Comparison of ENCODE assay signal across 10 cellular contexts in genomic region chr5:69364414-69364813, GRCh38. TPM values are rescaled to one million over a fixed set of nuclear protein-coding genes. Genes with fewer than 3 reads are reported as not detected.
DNase-seq lines count a peak whose midpoint lies in the region; ATAC-seq and TF ChIP-seq lines count a peak whose summit lies in the region.
"Had no signal": no experiment of that assay in that cellular context is flagged by ENCODE, and none has a peak within 500 bp of the region (broad histone marks: within the 10 kb centered on the region; RNA-seq: fewer than 3 reads in every experiment).

No MANE protein-coding gene starts in this region.

- peaks cover 4 to 59% (median 5%) of the 10 kb centered on the region in 3 donors for H3K36me3 Mint-ChIP-seq in naive thymus-derived CD8-positive, alpha-beta T cell

- H3K27me3 Mint-ChIP-seq in naive thymus-derived CD8-positive, alpha-beta T cell, result no peaks in the 10 kb centered on the region
- H3K27me3 Mint-ChIP-seq: activated B cell treated with CpG ODN at 0.5 μM for 24 hours had no signal

- peak; percentile 36 for TF ChIP-seq CTCF in astrocyte of the cerebellum (IDR thresholded peaks at IDR 0.05; ENCODE audit: low read depth, low read length, missing control alignments)

- peaks cover 19 to 46% (median 35%) of the 10 kb centered on the region in 4 donors for H3K4me1 Mint-ChIP-seq in naive thymus-derived CD8-positive, alpha-beta T cell

- DNase-seq in NCI-H82 (lab: John Stamatoyannopoulos, UW) (peak; percentile 28), NCI-H82 treated with DMSO at 0.1 percent for 48 hours (lab: John Stamatoyannopoulos, UW; ENCODE audit: unreplicated experiment) (no peak), HuH-7 (ENCODE audit: low spot score) (peak; percentile 21), astrocyte of the cerebellum (ENCODE audit: low read depth) (no peak), dedifferentiated amniotic fluid mesenchymal stem cell (ENCODE audit: extremely low spot score) (no peak), anterior cingulate cortex (lab: John Stamatoyannopoulos, UW) (no peak)
- DNase-seq in naive thymus-derived CD8-positive, alpha-beta T cell, result peak in 4 of 10 donors; percentile 14 to 41 (median 22)
- DNase-seq: activated B cell treated with CpG ODN at 0.5 μM for 24 hours; stimulated activated CD8-positive, alpha-beta memory T cell treated with anti-CD3 and anti-CD28 coated beads, Interleukin-4, amount 100 ng/mL, for 48 hours had no signal

- H3K27ac Mint-ChIP-seq in naive thymus-derived CD8-positive, alpha-beta T cell, result peak overlapping the region in 8 of 10 donors; percentile 15 to 83 (median 67)
- H3K27ac Mint-ChIP-seq: activated B cell treated with CpG ODN at 0.5 μM for 24 hours had no signal

- H3K4me3 ChIP-seq in astrocyte of the cerebellum (ENCODE audit: low read depth, low read length), result no peak overlapping the region

- peak in 1 of 2 donors; percentile 34 for ATAC-seq in naive thymus-derived CD8-positive, alpha-beta T cell
- ATAC-seq in HG03280 (IDR thresholded peaks at IDR 0.05; ENCODE audit: unreplicated experiment), result no peak

- no peak overlapping the region for H3K4me3 Mint-ChIP-seq in naive thymus-derived CD8-positive, alpha-beta T cell
- H3K4me3 Mint-ChIP-seq: activated B cell treated with CpG ODN at 0.5 μM for 24 hours had no signal

- in situ Hi-C loops in astrocyte of the cerebellum (cut with HindIII; ENCODE audit: low sequenced_read_pairs), result no loop called here

- no peaks in the 10 kb centered on the region for H3K9me3 Mint-ChIP-seq in naive thymus-derived CD8-positive, alpha-beta T cell
- H3K9me3 Mint-ChIP-seq: activated B cell treated with CpG ODN at 0.5 μM for 24 hours had no signal

- POLR2A ChIA-PET in naive thymus-derived CD8-positive, alpha-beta T cell (lab: Charles Lee), result no interaction called here

RNA-seq across cellular contexts. Expression of gene AK6, which starts 4.9 kb away (rescaled TPM):
- total RNA-seq in naive thymus-derived CD8-positive, alpha-beta T cell, result 10 to 100 TPM; 25.8 to 27.3 TPM
- 10 to 100 TPM; 64.6 to 77.0 (median 71.6) TPM for polyA plus RNA-seq in naive thymus-derived CD8-positive, alpha-beta T cell

RNA-seq across cellular contexts. Expression of gene TAF9, which starts 4.9 kb away (rescaled TPM):
- total RNA-seq in naive thymus-derived CD8-positive, alpha-beta T cell, result 10 to 100 TPM; 61.8 to 66.4 TPM
- 100 to 1,000 TPM; 111 to 113 (median 113) TPM for polyA plus RNA-seq in naive thymus-derived CD8-positive, alpha-beta T cell

RNA-seq across cellular contexts. Expression of gene RAD17, which starts 5.2 kb away (rescaled TPM):
- 10 to 100 TPM; 36.6 to 38.5 TPM for total RNA-seq in naive thymus-derived CD8-positive, alpha-beta T cell
- 10 to 100 TPM; 15.6 to 25.5 (median 18.4) TPM for polyA plus RNA-seq in naive thymus-derived CD8-positive, alpha-beta T cell

RNA-seq across cellular contexts. Expression of gene CCDC125, which starts 31.8 kb away (rescaled TPM):
- total RNA-seq in naive thymus-derived CD8-positive, alpha-beta T cell, result 1 to 10 TPM; 9.3 to 9.4 TPM
- polyA plus RNA-seq in naive thymus-derived CD8-positive, alpha-beta T cell, result 1 to 10 TPM; 1.7 to 6.7 (median 2.6) TPM

RNA-seq across cellular contexts. Expression of gene MARVELD2, which starts 50.5 kb away (rescaled TPM):
- total RNA-seq in naive thymus-derived CD8-positive, alpha-beta T cell, result 1 to 10 TPM; 1.7 to 2.3 TPM
- 1 to 10 TPM in 1 of 3 donors, under 1 TPM in 2; 0.46 to 1.4 (median 0.98) TPM for polyA plus RNA-seq in naive thymus-derived CD8-positive, alpha-beta T cell

Comparison
In these comparisons a context has a peak if more than half of its experiments do, and no peak if none do; other contexts are left out.
1. DNase-seq: peak in NCI-H82 (single experiment) and HuH-7 (single experiment); none in NCI-H82 treated with DMSO at 0.1 percent for 48 hours (single experiment), astrocyte of the cerebellum (single experiment), dedifferentiated amniotic fluid mesenchymal stem cell (single experiment) and anterior cingulate cortex (0 of 58).